In the genomic region with DNA sequence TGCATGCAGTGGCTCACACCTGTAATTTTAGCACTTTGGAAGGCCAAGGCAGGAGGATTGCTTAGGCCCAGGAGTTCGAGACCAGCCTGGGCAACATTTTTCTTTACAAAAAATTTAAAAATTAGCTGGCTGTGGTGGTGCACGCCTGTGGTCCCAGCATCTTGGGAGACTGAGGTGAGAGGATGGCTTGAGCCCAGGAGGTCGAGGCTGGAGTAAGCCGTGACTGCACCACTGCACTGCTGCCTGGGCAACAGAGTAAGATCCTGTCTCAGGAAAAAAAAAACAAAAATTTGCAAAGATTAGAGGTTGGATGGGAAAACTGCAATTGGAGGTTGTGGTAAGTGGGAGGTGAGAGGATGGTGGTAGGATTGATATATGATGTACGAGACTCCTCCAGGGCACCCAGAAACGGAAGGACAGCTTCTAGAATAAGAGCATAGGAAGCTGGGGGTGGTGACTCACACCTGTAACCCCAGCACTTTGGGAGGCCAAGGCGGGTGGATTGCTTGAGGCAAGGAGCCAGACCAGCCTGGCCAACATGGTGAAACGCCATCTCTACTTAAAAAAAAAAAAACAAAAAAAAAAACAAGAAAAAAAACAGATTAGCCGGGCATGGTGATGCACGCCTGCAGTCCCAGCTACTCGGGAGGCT, we compare ENCODE assay signal across 19 cellular contexts.
"Had no signal": no experiment of that assay in that cellular context is flagged by ENCODE, and none has a peak within 500 bp of the region (broad histone marks: within the 10 kb centered on the region; RNA-seq: fewer than 3 reads in every experiment).

No MANE protein-coding gene starts in this region.

- H3K36me3 ChIP-seq: ovary, prostate gland, uterus, WERI-Rb-1 had no signal

- H3K27ac ChIP-seq: heart right ventricle, ovary, prostate gland, uterus, WERI-Rb-1 had no signal

- H3K36me3 Mint-ChIP-seq: activated naive CD4-positive, alpha-beta T cell treated with anti-CD3 and anti-CD28 coated beads, Interleukin-2, amount 10 ng/mL, durations not matched to agents 7 days and 5 days; naive B cell had no signal

- H3K9me3 ChIP-seq: heart right ventricle, ovary, prostate gland, spleen, uterus had no signal

- ATAC-seq: activated naive CD8-positive, alpha-beta T cell treated with anti-CD3 and anti-CD28 coated beads, Interleukin-2, amount 50 U/mL, for 24 hours; stimulated activated naive CD8-positive, alpha-beta T cell treated with anti-CD3 and anti-CD28 coated beads, Interleukin-15, Interleukin-2, amounts not matched to agents 100 U/mL and 50 U/mL, for 24 hours had no signal

- DNase-seq: activated CD4-positive, alpha-beta T cell treated with anti-CD3 and anti-CD28 coated beads for 1 hour; activated CD4-positive, alpha-beta T cell treated with anti-CD3 and anti-CD28 coated beads, Interleukin-2, amount 50 U/mL, for 1 hour; activated naive CD4-positive, alpha-beta T cell treated with anti-CD3 and anti-CD28 coated beads, Interleukin-2, amount 10 ng/mL, durations not matched to agents 7 days and 5 days; activated naive CD8-positive, alpha-beta T cell treated with anti-CD3 and anti-CD28 coated beads, Interleukin-2, amount 50 U/mL, for 24 hours; activated T-cell treated with anti-CD3 and anti-CD28 coated beads, Interleukin-2, amount 50 U/mL, for 1 hour; foreskin fibroblast; heart right ventricle; islet precursor cell; left colon; mesendoderm; naive B cell; ovary; spleen; stimulated activated CD4-positive, alpha-beta T cell treated with anti-CD3 and anti-CD28 coated beads, Interleukin-4, amount 100 ng/mL, for 1 hour; stimulated activated naive CD8-positive, alpha-beta T cell treated with anti-CD3 and anti-CD28 coated beads, Interleukin-15, Interleukin-2, amounts not matched to agents 100 U/mL and 50 U/mL, for 24 hours; uterus; WERI-Rb-1 had no signal

- H3K27me3 Mint-ChIP-seq: activated naive CD8-positive, alpha-beta T cell treated with anti-CD3 and anti-CD28 coated beads, Interleukin-2, amount 50 U/mL, for 24 hours; naive B cell had no signal

- H3K4me3 Mint-ChIP-seq: activated naive CD4-positive, alpha-beta T cell treated with anti-CD3 and anti-CD28 coated beads, Interleukin-2, amount 10 ng/mL, durations not matched to agents 7 days and 5 days; activated naive CD8-positive, alpha-beta T cell treated with anti-CD3 and anti-CD28 coated beads, Interleukin-2, amount 50 U/mL, for 24 hours; naive B cell; T-helper 2 cell treated with Interferon-gamma antibody and Interleukin-4, amounts not matched to agents 5 μg/mL and 100 μg/mL, for 36 hours had no signal

- H3K4me3 ChIP-seq: heart right ventricle, ovary, prostate gland, spleen, uterus had no signal

- H3K27ac Mint-ChIP-seq: activated naive CD4-positive, alpha-beta T cell treated with anti-CD3 and anti-CD28 coated beads, Interleukin-2, amount 10 ng/mL, durations not matched to agents 7 days and 5 days; activated naive CD8-positive, alpha-beta T cell treated with anti-CD3 and anti-CD28 coated beads, Interleukin-2, amount 50 U/mL, for 24 hours; T-helper 2 cell treated with Interferon-gamma antibody and Interleukin-4, amounts not matched to agents 5 μg/mL and 100 μg/mL, for 36 hours had no signal

- H3K4me1 ChIP-seq: prostate gland, uterus had no signal

- H3K9me3 Mint-ChIP-seq: activated naive CD4-positive, alpha-beta T cell treated with anti-CD3 and anti-CD28 coated beads, Interleukin-2, amount 10 ng/mL, durations not matched to agents 7 days and 5 days; activated naive CD8-positive, alpha-beta T cell treated with anti-CD3 and anti-CD28 coated beads, Interleukin-2, amount 50 U/mL, for 24 hours; naive B cell; T-helper 2 cell treated with Interferon-gamma antibody and Interleukin-4, amounts not matched to agents 5 μg/mL and 100 μg/mL, for 36 hours had no signal

- H3K27me3 ChIP-seq: heart right ventricle, ovary, spleen, uterus had no signal
